ENCODE assay signal across 8 cellular contexts in genomic region chr1:3796215-3797193, GRCh38. TPM values are rescaled to one million over a fixed set of nuclear protein-coding genes. Genes with fewer than 3 reads are reported as not detected.
DNase-seq lines count a peak whose midpoint lies in the region; ATAC-seq and TF ChIP-seq lines count a peak whose summit lies in the region.

Gene LRRC47, minus strand, starts transcription at chr1:3796498. Its CDS starts 22 bp downstream, at chr1:3796476.

- H3K4me3 ChIP-seq in Caco-2 (ENCODE audit: low read depth, low read length) (peak within 1 kb of the TSS; percentile 90), OCI-LY3 (ENCODE audit: low read length) (peak within 1 kb of the TSS; percentile 96)

- peak within 1 kb of the TSS; percentile 90 for H3K4me2 ChIP-seq in OCI-LY3 (ENCODE audit: low read length)

- peak within 1 kb of the TSS; percentile 32; the same call in 1 of the 2 replicates for H3K27ac ChIP-seq in OCI-LY3 (ENCODE audit: low read length)

- H3K27me3 Mint-ChIP-seq in Caco-2 (ENCODE audit: insufficient read depth, unreplicated experiment), result no peaks in the 10 kb centered on the region
- peaks cover 22% of the 10 kb centered on the region for H3K27me3 Mint-ChIP-seq in mesothelial cell of epicardium (ENCODE audit: low read depth)

- in situ Hi-C loops in endometrial microvascular endothelial cells (cut with HindIII; ENCODE audit: inconsistent ontology term, low pct_unique_long_range_greater_than_20kb, low sequenced_read_pairs), result no loop called here

- H3K27ac Mint-ChIP-seq in Caco-2 (ENCODE audit: unreplicated experiment), result peak within 1 kb of the TSS; percentile 93
- peak within 1 kb of the TSS; percentile 87 for H3K27ac Mint-ChIP-seq in mesothelial cell of epicardium

- peaks cover 3% of the 10 kb centered on the region; the same call in 1 of the 2 replicates for H3K9me3 ChIP-seq in Caco-2
- 0 out of 2 replicates have a peak, but pooled peaks cover 3% of the 10 kb centered on the region for H3K9me3 ChIP-seq in OCI-LY3 (ENCODE audit: insufficient read depth, low read length)

- H3K79me2 ChIP-seq in OCI-LY3 (ENCODE audit: low read length), result peaks cover 43% of the 10 kb centered on the region

- POLR2A ChIA-PET in Caco-2 (lab: Charles Lee), result interaction anchor here (0.6 kb wide), 1 partner anchor 171 kb away, joined by 4 read pairs; no protein-coding TSS in a partner anchor

- H3K27me3 ChIP-seq in Caco-2 (replicated peaks; ENCODE audit: control insufficient read depth, insufficient read depth, low read length) (no peaks in the 10 kb centered on the region), OCI-LY3 (ENCODE audit: low read depth, low read length) (no peaks in the 10 kb centered on the region)

- peak within 1 kb of the TSS; percentile 85 for H3K9ac ChIP-seq in OCI-LY3 (ENCODE audit: low read length)

- H3K9me3 Mint-ChIP-seq in Caco-2 (ENCODE audit: unreplicated experiment) (no peaks in the 10 kb centered on the region), mesothelial cell of epicardium (peaks cover 4% of the 10 kb centered on the region)

- BruUV-seq in Caco-2 (replicated peaks; lab: Mats Ljungman, UMichigan), result TSS peak; percentile 68

- CTCF ChIA-PET in Caco-2 (lab: Charles Lee), result interaction anchor here (0.5 kb wide), 1 partner anchor 306 kb away, joined by 5 read pairs; no protein-coding TSS in a partner anchor

- TF ChIP-seq CTCF in Caco-2 (IDR thresholded peaks at IDR 0.05; ENCODE audit: insufficient read depth in 1 of 2, low read depth in 1 of 2, low read length in 1 of 2, severe bottlenecking in 1 of 2, unreplicated experiment in 1 of 2), result no peak
- TF ChIP-seq CTCF in OCI-LY3 (IDR thresholded peaks at IDR 0.05; ENCODE audit: low read depth, low read length), result no peak
- no peak for TF ChIP-seq CTCF in mesothelial cell of epicardium (IDR thresholded peaks at IDR 0.05; ENCODE audit: unreplicated experiment)

- ATAC-seq in GM21360 (IDR thresholded peaks at IDR 0.05; ENCODE audit: unreplicated experiment), result peak; percentile 99

- peaks cover 24% of the 10 kb centered on the region for H3K36me3 Mint-ChIP-seq in Caco-2 (ENCODE audit: insufficient read depth, unreplicated experiment)
- peaks cover 4% of the 10 kb centered on the region for H3K36me3 Mint-ChIP-seq in mesothelial cell of epicardium

- H4K20me1 ChIP-seq in OCI-LY3 (ENCODE audit: insufficient read depth, low read length), result no peaks in the 10 kb centered on the region

- peaks cover 5% of the 10 kb centered on the region; the same call in 1 of the 2 replicates for H3K4me1 ChIP-seq in Caco-2
- H3K4me1 ChIP-seq in OCI-LY3 (ENCODE audit: low read length), result peaks cover 25% of the 10 kb centered on the region

- peak within 1 kb of the TSS; percentile 88 for H3K4me3 Mint-ChIP-seq in Caco-2 (ENCODE audit: unreplicated experiment)
- peak within 1 kb of the TSS; percentile 95 for H3K4me3 Mint-ChIP-seq in mesothelial cell of epicardium

- H3K4me1 Mint-ChIP-seq in Caco-2 (ENCODE audit: low read depth, unreplicated experiment), result peaks cover 8% of the 10 kb centered on the region
- peaks cover 20% of the 10 kb centered on the region for H3K4me1 Mint-ChIP-seq in mesothelial cell of epicardium

- peak; percentile 90 to 91 for DNase-seq in Caco-2
- peak; percentile 91 for DNase-seq in HT-29 (ENCODE audit: low spot score)
- peak; percentile 95 for DNase-seq in activated CD8-positive, alpha-beta memory T cell treated with anti-CD3 and anti-CD28 coated beads, Interleukin-2, amount 50 U/mL, for 4 hours
- peak; percentile 82 to 93 for DNase-seq in mesothelial cell of epicardium (ENCODE audit: low spot score in 2 of 2, unreplicated experiment in 2 of 2)
- DNase-seq in stimulated activated CD8-positive, alpha-beta memory T cell treated with anti-CD3 and anti-CD28 coated beads, Interleukin-15, amount 100 ng/mL, for 4 hours (ENCODE audit: low read depth in 2 of 2), result peak; percentile 87 to 89

- H3K36me3 ChIP-seq in Caco-2 (ENCODE audit: control insufficient read depth, insufficient read depth, low read length), result no peaks in the 10 kb centered on the region
- H3K36me3 ChIP-seq in OCI-LY3 (replicated peaks; ENCODE audit: low read depth, low read length), result no peaks in the 10 kb centered on the region

- peak within 1 kb of the TSS; percentile 93 for H2AFZ ChIP-seq in OCI-LY3 (ENCODE audit: low read depth, low read length)

- intact Hi-C loops in Caco-2 (cut with micrococcal nuclease; ENCODE audit: unreplicated experiment), result no loop called here

RNA-seq across cellular contexts. Expression of gene LRRC47, which starts in this region (rescaled TPM):
- total RNA-seq in Caco-2 (2022) (44.3 and 48.5 TPM in 2 replicates), endometrial microvascular endothelial cells (ENCODE audit: inconsistent ontology term) (37.0 TPM), mesothelial cell of epicardium (55.4 to 61.9 TPM (median 55.9 TPM) in 3 replicates)
- 41.1 and 42.7 TPM in 2 replicates for total RNA-seq in HT-29 (2014; rRNA removed; shearing (Covaris generic))

Comparison
In these comparisons a context has a peak if more than half of its experiments do, and no peak if none do; other contexts are left out.
1. Peak in every context shown above with its lines: DNase-seq, ATAC-seq, H3K4me3 ChIP-seq and H3K27ac ChIP-seq.